Comparison of ENCODE assay signal across 32 cellular contexts in the genomic region with DNA sequence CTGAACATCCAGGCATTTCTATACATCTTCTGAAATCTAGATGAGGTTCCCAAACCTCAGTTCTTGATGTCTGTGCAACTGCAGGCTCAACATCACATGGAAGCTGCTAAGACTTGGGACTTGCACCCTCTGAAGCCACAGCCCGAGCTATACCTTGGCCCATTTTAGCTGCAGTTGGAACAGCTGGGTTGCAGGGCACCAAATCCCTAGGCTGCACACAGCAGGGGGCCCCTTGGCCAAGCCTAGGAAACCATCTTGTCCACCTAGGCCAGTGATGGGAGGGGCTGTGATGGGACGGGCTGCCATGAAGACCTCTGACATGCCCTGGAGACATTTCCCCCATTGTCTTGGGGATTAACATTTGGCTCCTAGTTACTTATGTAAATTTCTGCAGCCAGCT.
"Had no signal": no experiment of that assay in that cellular context is flagged by ENCODE, and none has a peak within 500 bp of the region (broad histone marks: within the 10 kb centered on the region; RNA-seq: fewer than 3 reads in every experiment).

No MANE protein-coding gene starts in this region.

- H3K9me3 ChIP-seq: adrenal gland, ascending aorta had no signal

- H3K27me3 ChIP-seq: adrenal gland, ascending aorta, body of pancreas, brain microvascular endothelial cell, breast epithelium, cardiac muscle cell had no signal

- H3K36me3 ChIP-seq: adrenal gland, ascending aorta, brain microvascular endothelial cell, breast epithelium, cardiac muscle cell had no signal

- H3K27ac ChIP-seq: adrenal gland, ascending aorta, body of pancreas, brain microvascular endothelial cell, breast epithelium, cardiac muscle cell had no signal

- H3K4me1 ChIP-seq: adrenal gland, ascending aorta, body of pancreas, breast epithelium had no signal

- H3K4me3 ChIP-seq: adrenal gland, ascending aorta, body of pancreas, breast epithelium, cardiac muscle cell had no signal

- DNase-seq: activated effector memory CD4-positive, alpha-beta T cell treated with anti-CD3 and anti-CD28 coated beads, Interleukin-2, amount 50 U/mL, for 16 hours; activated effector memory CD4-positive, alpha-beta T cell treated with Interleukin-2 at 50 U/mL for 16 hours; activated gamma-delta T cell; activated gamma-delta T cell treated with Interleukin-2 at 50 U/mL for 16 hours; activated naive CD4-positive, alpha-beta T cell; activated naive CD4-positive, alpha-beta T cell treated with anti-CD3 and anti-CD28 coated beads for 36 hours; activated naive CD4-positive, alpha-beta T cell treated with anti-CD3 and anti-CD28 coated beads, Interleukin-2, amount 10 ng/mL, durations not matched to agents 7 days and 5 days; activated naive CD4-positive, alpha-beta T cell treated with anti-CD3 and anti-CD28 coated beads, Interleukin-2, amount 50 U/mL, for 16 hours; activated naive CD4-positive, alpha-beta T cell treated with Interleukin-2 at 50 U/mL for 16 hours; activated naive CD8-positive, alpha-beta T cell treated with anti-CD3 and anti-CD28 coated beads for 36 hours; activated naive CD8-positive, alpha-beta T cell treated with anti-CD3 and anti-CD28 coated beads, Interleukin-2, amount 10 ng/mL, durations not matched to agents 7 days and 5 days; activated naive CD8-positive, alpha-beta T cell treated with anti-CD3 and anti-CD28 coated beads, Interleukin-2, amount 50 U/mL, for 24 hours; activated T-cell treated with anti-CD3 and anti-CD28 coated beads, Interleukin-2, amount 50 U/mL, for 1 hour; activated T-cell treated with anti-CD3 and anti-CD28 coated beads, Interleukin-2, amount 50 U/mL, for 24 hours; activated T-cell treated with anti-CD3 and anti-CD28 coated beads, Interleukin-2, amount 50 U/mL, for 4 hours; activated T-cell treated with anti-CD3 and anti-CD28 coated beads, Interleukin-2, amount 50 U/mL, for 48 hours; activated T-cell treated with anti-CD3 and anti-CD28 coated beads, Interleukin-2, amount 50 U/mL, for 72 hours; adrenal gland; amniotic stem cell; amygdala; anterior cingulate cortex; aorta; body of pancreas; brain microvascular endothelial cell; caudate nucleus; central memory CD4-positive, alpha-beta T cell; cerebellar nuclear complex had no signal

- ATAC-seq: activated naive CD4-positive, alpha-beta T cell treated with anti-CD3 and anti-CD28 coated beads, Interleukin-2, amount 50 U/mL, for 72 hours; activated naive CD8-positive, alpha-beta T cell treated with anti-CD3 and anti-CD28 coated beads, Interleukin-2, amount 50 U/mL, for 24 hours; activated T-cell treated with anti-CD3 and anti-CD28 coated beads, Interleukin-2, amount 50 U/mL, for 4 hours; activated T-cell treated with anti-CD3 and anti-CD28 coated beads, Interleukin-2, amount 50 U/mL, for 72 hours; activated T-helper 17 cell treated with anti-CD3 and anti-CD28 coated beads, Interleukin-2, amount 50 U/mL, for 72 hours; body of pancreas had no signal
